1 cellular context compared by ENCODE assay signal in genomic region chr3:56494679-56495322, GRCh38.
A peak's percentile ranks its signal among the peaks of the same experiment; 100 is the strongest.
TF ChIP-seq lines count a peak whose summit lies in the region.

No MANE protein-coding gene starts in this region.

TF ChIP-seq in SK-N-SH treated with all-trans-retinoic acid at 6 μM for 48 hours, 23 proteins besides CTCF, POLR2A, EP300 and RAD21 (continued from another document):
- TF ChIP-seq OSR1 (CRISPR knock-in tag; IDR thresholded peaks at IDR 0.05) (peak; percentile 61; the same call in 1 of the 2 replicates), SNAI2 (CRISPR knock-in tag; IDR thresholded peaks at IDR 0.05) (peak; percentile 97), BACH2 (CRISPR knock-in tag; IDR thresholded peaks at IDR 0.05; ENCODE audit: borderline replicate concordance) (no peak), ZFP30 (CRISPR knock-in tag; IDR thresholded peaks at IDR 0.05) (0 out of 2 replicates have a peak, but pooled peaks have one; percentile 15), GLIS3 (CRISPR knock-in tag; IDR thresholded peaks at IDR 0.05) (no peak), CSDC2 (CRISPR knock-in tag; IDR thresholded peaks at IDR 0.05) (peak; percentile 97)
TF ChIP-seq in SK-N-SH treated with all-trans-retinoic acid at 6 μM for 48 hours: peak in this region for 11.
